ENCODE assay signal across 8 cellular contexts in genomic region chr10:119891849-119892187, GRCh38. TPM values are rescaled to one million over a fixed set of nuclear protein-coding genes. Genes with fewer than 3 reads are reported as not detected.
A peak's percentile ranks its signal among the peaks of the same experiment; 100 is the strongest.
DNase-seq lines count a peak whose midpoint lies in the region; ATAC-seq and TF ChIP-seq lines count a peak whose summit lies in the region.
"Not testable (repeated sequence)": the region's sequence is repeated elsewhere in the genome, so short reads cannot be mapped to it uniquely, and the experiment has no call there.

No MANE protein-coding gene starts in this region.

- WGBS in gastroesophageal sphincter (ENCODE audit: low coverage in 1 of 2), 2 donors: 17 to 54% methylated on average over 1 to 10 of the region's 14 CpGs
- WGBS in mesodermal cell (ENCODE audit: insufficient coverage in 2 of 2), 2 experiments: 83% methylated on average over 11 to 12 of the region's 14 CpGs

- not testable (repeated sequence) for TF ChIP-seq POLR2A in gastroesophageal sphincter (IDR thresholded peaks at IDR 0.05)

- not testable (repeated sequence) for H3K4me1 ChIP-seq in OCI-LY3 (ENCODE audit: low read length); mesodermal cell (ENCODE audit: control insufficient read depth, insufficient read depth, low read length, poor library complexity, severe bottlenecking); rectal smooth muscle tissue (ENCODE audit: control insufficient read depth, insufficient read depth, low read length)
- peaks cover 12 to 46% (median 22%) of the 10 kb centered on the region in 3 donors for H3K4me1 ChIP-seq in gastroesophageal sphincter
- H3K4me1 ChIP-seq in upper lobe of right lung: peaks cover 30% of the 10 kb centered on the region

- intact Hi-C loops in upper lobe of right lung (cut with DNase I): not testable (repeated sequence)

- TF ChIP-seq CTCF in GM12864 (IDR thresholded peaks at IDR 0.05; ENCODE audit: low read depth, low read length, missing control alignments); OCI-LY3 (IDR thresholded peaks at IDR 0.05; ENCODE audit: low read depth, low read length); gastroesophageal sphincter (IDR thresholded peaks at IDR 0.05); upper lobe of right lung (IDR thresholded peaks at IDR 0.05): not testable (repeated sequence)

- H3K4me3 ChIP-seq in GM12864 (ENCODE audit: low read depth, low read length) (peak overlapping the region; percentile 90; the same call in 1 of the 2 replicates), OCI-LY3 (ENCODE audit: low read length) (peak overlapping the region; percentile 96), gastroesophageal sphincter (peak overlapping the region; percentile 91 to 97), mesodermal cell (ENCODE audit: extremely low read depth, insufficient read depth, low read length, poor library complexity, severe bottlenecking) (peak overlapping the region; percentile 99), rectal smooth muscle tissue (ENCODE audit: low read length) (peak overlapping the region; percentile 99), upper lobe of right lung (peak overlapping the region; percentile 63)

- H3K27ac Mint-ChIP-seq in activated T-cell treated with anti-CD3 and anti-CD28 coated beads, Interleukin-2, amount 50 U/mL, for 24 hours: peak overlapping the region; percentile 95

- not testable (repeated sequence) for H3K9me3 ChIP-seq in OCI-LY3 (ENCODE audit: insufficient read depth, low read length); gastroesophageal sphincter; mesodermal cell (ENCODE audit: control insufficient read depth, low read length); upper lobe of right lung

- H4K20me1 ChIP-seq in OCI-LY3 (ENCODE audit: insufficient read depth, low read length): not testable (repeated sequence)

- H3K4me2 ChIP-seq in OCI-LY3 (ENCODE audit: low read length): peak overlapping the region; percentile 69

- H3K36me3 ChIP-seq in OCI-LY3 (replicated peaks; ENCODE audit: low read depth, low read length); gastroesophageal sphincter; rectal smooth muscle tissue (ENCODE audit: control insufficient read depth, insufficient read depth, low read length); upper lobe of right lung: not testable (repeated sequence)
- peaks cover 22% of the 10 kb centered on the region for H3K36me3 ChIP-seq in mesodermal cell (ENCODE audit: control insufficient read depth, insufficient read depth, low read length)

- not testable (repeated sequence) for DNase-seq in GM12864 (ENCODE audit: low read depth); activated T-cell treated with anti-CD3 and anti-CD28 coated beads, Interleukin-2, amount 50 U/mL, for 24 hours; upper lobe of right lung
- DNase-seq in caudate nucleus (lab: John Stamatoyannopoulos, UW): peak in 1 of 61 donors; percentile 14

- peaks cover 40% of the 10 kb centered on the region for H3K4me1 Mint-ChIP-seq in activated T-cell treated with anti-CD3 and anti-CD28 coated beads, Interleukin-2, amount 50 U/mL, for 24 hours (ENCODE audit: low read depth)

- not testable (repeated sequence) for H3K27ac ChIP-seq in OCI-LY3 (ENCODE audit: low read length)
- H3K27ac ChIP-seq in caudate nucleus (ENCODE audit: low read depth, low read length) (peak overlapping the region; percentile 93), gastroesophageal sphincter (peak overlapping the region in 3 of 4 donors; percentile 90 to 95 (median 92)), mesodermal cell (ENCODE audit: low read depth, low read length, severe bottlenecking) (peak overlapping the region; percentile 80), rectal smooth muscle tissue (ENCODE audit: low read depth, low read length) (peak overlapping the region; percentile 90), upper lobe of right lung (peak overlapping the region; percentile 79)

- peak overlapping the region; percentile 53 for H2AFZ ChIP-seq in OCI-LY3 (ENCODE audit: low read depth, low read length)

- not testable (repeated sequence) for ATAC-seq in gastroesophageal sphincter, upper lobe of right lung

- peak overlapping the region; percentile 91 for H3K4me3 Mint-ChIP-seq in activated T-cell treated with anti-CD3 and anti-CD28 coated beads, Interleukin-2, amount 50 U/mL, for 24 hours

- not testable (repeated sequence) for TF ChIP-seq EP300 in gastroesophageal sphincter (IDR thresholded peaks at IDR 0.05)

- peaks cover 47% of the 10 kb centered on the region for H3K79me2 ChIP-seq in OCI-LY3 (ENCODE audit: low read length)

- H3K27me3 Mint-ChIP-seq in activated T-cell treated with anti-CD3 and anti-CD28 coated beads, Interleukin-2, amount 50 U/mL, for 24 hours: not testable (repeated sequence)

- not testable (repeated sequence) for H3K27me3 ChIP-seq in OCI-LY3 (ENCODE audit: low read depth, low read length); gastroesophageal sphincter; rectal smooth muscle tissue (ENCODE audit: control insufficient read depth, insufficient read depth, low read length); upper lobe of right lung

- H3K9me3 Mint-ChIP-seq in activated T-cell treated with anti-CD3 and anti-CD28 coated beads, Interleukin-2, amount 50 U/mL, for 24 hours: not testable (repeated sequence)

- peak overlapping the region; percentile 93 for H3K9ac ChIP-seq in OCI-LY3 (ENCODE audit: low read length)
- H3K9ac ChIP-seq in rectal smooth muscle tissue (ENCODE audit: low read length): not testable (repeated sequence)

- peaks cover 42% of the 10 kb centered on the region for H3K36me3 Mint-ChIP-seq in activated T-cell treated with anti-CD3 and anti-CD28 coated beads, Interleukin-2, amount 50 U/mL, for 24 hours (ENCODE audit: low read depth)

RNA-seq across cellular contexts. Expression of gene SEC23IP, which starts 0.7 kb away (rescaled TPM):
- total RNA-seq in gastroesophageal sphincter (10 to 100 TPM; 15.4 to 51.3 (median 31.1) TPM), upper lobe of right lung (58.6 TPM)
- polyA plus RNA-seq in mesodermal cell (2013, experiment 1 of 2): 36.9 TPM
- 33.9 TPM for polyA plus RNA-seq in mesodermal cell (2013, experiment 2 of 2)

RNA-seq across cellular contexts. Expression of gene MCMBP, which starts 19.2 kb away (rescaled TPM):
- 10 to 100 TPM; 45.0 to 68.0 (median 54.8) TPM for total RNA-seq in gastroesophageal sphincter
- polyA plus RNA-seq in mesodermal cell (2013, experiment 1 of 2): 67.1 TPM
- 66.4 TPM for polyA plus RNA-seq in mesodermal cell (2013, experiment 2 of 2)
- 54.7 TPM for total RNA-seq in upper lobe of right lung
